ENCODE assay signal across 10 cellular contexts in the genomic region with DNA sequence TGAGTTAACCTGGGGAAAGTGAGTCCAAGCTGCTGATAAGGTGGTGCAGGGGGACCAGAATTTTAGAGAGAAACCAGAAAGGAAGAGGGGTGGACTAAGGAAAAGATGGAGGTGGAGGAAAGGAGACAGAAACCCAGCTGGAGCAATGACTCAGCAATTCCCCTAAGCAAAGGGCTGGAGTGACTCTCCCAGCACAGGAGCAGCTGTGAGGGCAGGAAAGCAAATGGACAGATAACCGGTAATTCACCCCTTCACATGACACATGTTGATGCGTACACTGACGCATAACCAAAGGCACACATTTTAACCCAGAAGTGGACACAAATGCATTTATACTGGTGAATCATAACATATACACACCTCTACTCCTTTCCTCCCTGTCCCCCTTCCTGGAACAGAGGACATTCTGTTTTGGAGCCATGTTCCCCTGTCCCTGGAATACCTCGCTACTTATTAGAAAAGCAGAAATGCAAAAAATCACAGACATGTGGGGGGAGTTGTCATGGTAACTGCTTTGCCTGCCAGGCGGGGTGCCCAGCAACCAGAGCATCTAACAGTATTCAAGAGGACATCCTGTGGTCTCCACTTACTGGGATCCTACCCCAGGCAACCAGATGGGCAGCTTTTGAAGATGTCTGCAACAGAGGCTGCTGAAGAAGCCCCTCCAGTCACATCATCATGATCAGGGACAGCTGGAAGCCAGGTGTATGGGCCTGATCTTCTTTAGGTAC. TPM values are rescaled to one million over a fixed set of nuclear protein-coding genes. Genes with fewer than 3 reads are reported as not detected.
DNase-seq lines count a peak whose midpoint lies in the region; ATAC-seq and TF ChIP-seq lines count a peak whose summit lies in the region.
"Had no signal": no experiment of that assay in that cellular context is flagged by ENCODE, and none has a peak within 500 bp of the region (broad histone marks: within the 10 kb centered on the region; RNA-seq: fewer than 3 reads in every experiment).

No MANE protein-coding gene starts in this region.

- peaks cover 2% of the 10 kb centered on the region for H3K4me1 ChIP-seq in adipocyte (ENCODE audit: control insufficient read depth, insufficient read depth, low read length)
- H3K4me1 ChIP-seq in OCI-LY7 (ENCODE audit: insufficient read depth, low read length, poor library complexity, severe bottlenecking): no peaks in the 10 kb centered on the region

- no peaks in the 10 kb centered on the region for H4K20me1 ChIP-seq in OCI-LY7 (ENCODE audit: insufficient read depth, low read length)

- no peak for ATAC-seq in HG02981 (IDR thresholded peaks at IDR 0.05; ENCODE audit: unreplicated experiment)

- H3K9me2 ChIP-seq in OCI-LY7 (ENCODE audit: insufficient read depth, low read length): no peaks in the 10 kb centered on the region

- H3K4me3 ChIP-seq in adipocyte (ENCODE audit: low read length) (no peak overlapping the region), OCI-LY7 (ENCODE audit: low read depth, low read length, poor library complexity, severe bottlenecking) (no peak overlapping the region)
- H3K4me3 ChIP-seq: body of pancreas had no signal

- no peaks in the 10 kb centered on the region for H3K79me2 ChIP-seq in OCI-LY7 (ENCODE audit: insufficient read depth, low read depth, low read length)

- POLR2A ChIA-PET in OCI-LY7 (lab: Charles Lee): interaction anchor here (0.7 kb wide), 1 partner anchor 141 kb away, joined by 4 read pairs; no protein-coding TSS in a partner anchor

- intact Hi-C loops in OCI-LY7 (cut with micrococcal nuclease; ENCODE audit: unreplicated experiment): no loop called here

- H2AFZ ChIP-seq in OCI-LY7 (ENCODE audit: low read length): no peak overlapping the region

- peaks cover 56% of the 10 kb centered on the region for H3K27me3 ChIP-seq in adipocyte (replicated peaks; ENCODE audit: control insufficient read depth, insufficient read depth, low read length)

- H3K4me2 ChIP-seq in OCI-LY7 (ENCODE audit: low read length): no peak overlapping the region

- no peak for TF ChIP-seq CTCF in OCI-LY7 (conservative IDR thresholded peaks at IDR 0.05; ENCODE audit: low read length)
- no peak for TF ChIP-seq CTCF in GM20000 (IDR thresholded peaks at IDR 0.05; ENCODE audit: extremely low read depth, missing control alignments)

- CTCF ChIA-PET in OCI-LY7 (lab: Charles Lee; ENCODE audit: unreplicated experiment): interaction anchor here (0.6 kb wide), 1 partner anchor 30 kb away, joined by 3 read pairs; no protein-coding TSS in a partner anchor

- no peak overlapping the region for H3K27ac ChIP-seq in OCI-LY7 (ENCODE audit: low read depth, low read length, poor library complexity, severe bottlenecking)

- H3K9me3 ChIP-seq in adipocyte (ENCODE audit: control insufficient read depth, low read length) (no peaks in the 10 kb centered on the region), OCI-LY7 (ENCODE audit: low read length) (no peaks in the 10 kb centered on the region)
- H3K9me3 ChIP-seq: body of pancreas had no signal

- DNase-seq in DMS 273 treated with DMSO at 0.1 percent for 48 hours (lab: John Stamatoyannopoulos, UW) (peak; percentile 12), M059J (ENCODE audit: low read depth) (peak; percentile 90), adipocyte (ENCODE audit: low read depth) (peak; percentile 31), mesenteric fat pad (ENCODE audit: low spot score) (peak; percentile 6), OCI-LY7 (ENCODE audit: low spot score) (no peak), GM20000 (ENCODE audit: low spot score) (no peak)
- DNase-seq in effector CD8-positive, alpha-beta T cell (lab: John Stamatoyannopoulos, UW): no peak

- no peaks in the 10 kb centered on the region for H3K36me3 ChIP-seq in adipocyte (ENCODE audit: control insufficient read depth, insufficient read depth, low read length, severe bottlenecking)
- no peaks in the 10 kb centered on the region for H3K36me3 ChIP-seq in OCI-LY7 (ENCODE audit: insufficient read depth, low read length)

- BruUV-seq in OCI-LY7 (replicated peaks; lab: Mats Ljungman, UMichigan): no TSS peak

- H3K9ac ChIP-seq in adipocyte (ENCODE audit: low read length): no peak overlapping the region

RNA-seq across cellular contexts. Expression of a gene that starts 4.7 kb away (rescaled TPM):
- total RNA-seq in M059J (2014; rRNA removed; shearing (Covaris generic)): 0.05 TPM in 1 of 2 replicates, not detected in the other
- total RNA-seq in mesenteric fat pad (not detected), OCI-LY7 (2022) (0.57 and 0.63 TPM in 2 replicates)
- 0.09 and 0.41 TPM in 2 replicates for total RNA-seq in OCI-LY7 (2014; rRNA removed; shearing (Covaris generic))
- total RNA-seq: mononuclear cell had no signal

RNA-seq across cellular contexts. Expression of a gene that starts 20.8 kb away (rescaled TPM):
- total RNA-seq in M059J (2014; rRNA removed; shearing (Covaris generic)): not detected in 2 replicates
- total RNA-seq in mesenteric fat pad (not detected), OCI-LY7 (2022) (not detected in 2 replicates)
- total RNA-seq in OCI-LY7 (2014; rRNA removed; shearing (Covaris generic)): not detected in 2 replicates
- total RNA-seq: body of pancreas, mononuclear cell had no signal

RNA-seq across cellular contexts. Expression of a gene that starts 29.0 kb away (rescaled TPM):
- total RNA-seq in M059J (2014; rRNA removed; shearing (Covaris generic)): 0.17 TPM in 1 of 2 replicates, not detected in the other
- total RNA-seq in mesenteric fat pad (not detected), OCI-LY7 (2022) (not detected in 2 replicates)
- total RNA-seq in OCI-LY7 (2014; rRNA removed; shearing (Covaris generic)): not detected in 2 replicates
- total RNA-seq: mononuclear cell had no signal

Comparison
In these comparisons a context has a peak if more than half of its experiments do, and no peak if none do; other contexts are left out.
1. DNase-seq: peak in DMS 273 treated with DMSO at 0.1 percent for 48 hours (single experiment), M059J (single experiment), adipocyte (single experiment) and mesenteric fat pad (single experiment); none in OCI-LY7 (single experiment), effector CD8-positive, alpha-beta T cell (single experiment) and GM20000 (single experiment).